In the genomic region with DNA sequence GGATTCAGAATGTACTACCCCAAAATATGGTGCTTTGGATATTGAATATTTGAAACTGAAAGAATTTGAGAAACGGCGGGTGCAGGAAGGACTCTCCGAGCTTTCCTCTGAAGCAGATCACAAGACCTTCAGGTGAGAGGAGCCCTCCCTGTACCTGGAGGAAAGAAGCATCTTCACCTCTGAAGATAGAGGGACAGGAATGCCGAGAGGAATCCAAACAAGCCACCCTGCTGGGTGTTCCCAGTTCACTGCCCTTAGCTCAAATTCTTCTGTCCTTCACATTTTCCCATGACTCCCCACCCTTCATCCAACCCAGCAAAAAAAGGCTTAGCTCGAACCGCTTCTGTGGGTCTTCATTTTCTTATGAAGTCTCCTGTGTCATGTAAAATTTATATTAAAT, we compare ENCODE assay signal across 31 cellular contexts. TPM values are rescaled to one million over a fixed set of nuclear protein-coding genes. Genes with fewer than 3 reads are reported as not detected.
"Had no signal": no experiment of that assay in that cellular context is flagged by ENCODE, and none has a peak within 500 bp of the region (broad histone marks: within the 10 kb centered on the region; RNA-seq: fewer than 3 reads in every experiment).

No MANE protein-coding gene starts in this region.

- H3K27ac Mint-ChIP-seq: activated B cell treated with CpG ODN at 0.5 μM for 24 hours; activated CD8-positive, alpha-beta T cell treated with anti-CD3 and anti-CD28 coated beads for 36 hours; activated naive CD4-positive, alpha-beta T cell treated with anti-CD3 and anti-CD28 coated beads, Interleukin-2, amount 50 U/mL, for 72 hours; activated naive CD8-positive, alpha-beta T cell treated with anti-CD3 and anti-CD28 coated beads, Interleukin-2, amount 10 ng/mL, durations not matched to agents 7 days and 5 days; activated T-helper 17 cell treated with anti-CD3 and anti-CD28 coated beads, Interleukin-2, amount 50 U/mL, for 72 hours; dendritic cell treated with granulocyte-macrophage colony-stimulating factor and Interleukin-4, amounts not matched to agents 40 ng/mL and 50 ng/mL, for 4 days had no signal

- H3K27ac ChIP-seq: brain microvascular endothelial cell, coronary artery, dorsolateral prefrontal cortex, epithelial cell of prostate, gastroesophageal sphincter, VCaP had no signal

- H3K4me3 Mint-ChIP-seq: activated B cell treated with CpG ODN at 0.5 μM for 24 hours; activated CD8-positive, alpha-beta T cell treated with anti-CD3 and anti-CD28 coated beads for 36 hours; activated naive CD8-positive, alpha-beta T cell treated with anti-CD3 and anti-CD28 coated beads, Interleukin-2, amount 10 ng/mL, durations not matched to agents 7 days and 5 days; activated T-cell treated with anti-CD3 and anti-CD28 coated beads, Interleukin-2, amount 50 U/mL, for 4 hours; activated T-helper 17 cell treated with anti-CD3 and anti-CD28 coated beads, Interleukin-2, amount 50 U/mL, for 72 hours; central memory CD8-positive, alpha-beta T cell; dendritic cell treated with granulocyte-macrophage colony-stimulating factor and Interleukin-4, amounts not matched to agents 40 ng/mL and 50 ng/mL, for 4 days had no signal

- H3K9me3 Mint-ChIP-seq: activated B cell treated with CpG ODN at 0.5 μM for 24 hours; activated CD8-positive, alpha-beta T cell treated with anti-CD3 and anti-CD28 coated beads for 36 hours; activated naive CD4-positive, alpha-beta T cell treated with anti-CD3 and anti-CD28 coated beads, Interleukin-2, amount 50 U/mL, for 72 hours; activated naive CD8-positive, alpha-beta T cell treated with anti-CD3 and anti-CD28 coated beads, Interleukin-2, amount 10 ng/mL, durations not matched to agents 7 days and 5 days; activated T-cell treated with anti-CD3 and anti-CD28 coated beads, Interleukin-2, amount 50 U/mL, for 4 hours; activated T-helper 17 cell treated with anti-CD3 and anti-CD28 coated beads, Interleukin-2, amount 50 U/mL, for 72 hours; central memory CD8-positive, alpha-beta T cell; dendritic cell treated with granulocyte-macrophage colony-stimulating factor and Interleukin-4, amounts not matched to agents 40 ng/mL and 50 ng/mL, for 4 days had no signal

- H3K36me3 ChIP-seq: brain microvascular endothelial cell, esophagus squamous epithelium, gastroesophageal sphincter had no signal

- H3K36me3 Mint-ChIP-seq: activated naive CD4-positive, alpha-beta T cell treated with anti-CD3 and anti-CD28 coated beads, Interleukin-2, amount 50 U/mL, for 72 hours; activated naive CD8-positive, alpha-beta T cell treated with anti-CD3 and anti-CD28 coated beads, Interleukin-2, amount 10 ng/mL, durations not matched to agents 7 days and 5 days had no signal

- H3K9me3 ChIP-seq: esophagus squamous epithelium had no signal

- DNase-seq: activated B cell treated with CpG ODN at 0.5 μM for 24 hours; activated CD4-positive, alpha-beta T cell treated with anti-CD3 and anti-CD28 coated beads for 48 hours; activated CD4-positive, alpha-beta T cell treated with anti-CD3 and anti-CD28 coated beads, Interleukin-2, amount 50 U/mL, for 1 hour; activated CD4-positive, alpha-beta T cell treated with anti-CD3 and anti-CD28 coated beads, Interleukin-2, amount 50 U/mL, for 48 hours; activated CD8-positive, alpha-beta memory T cell treated with anti-CD3 and anti-CD28 coated beads for 24 hours; activated CD8-positive, alpha-beta T cell treated with anti-CD3 and anti-CD28 coated beads for 36 hours; activated effector memory CD4-positive, alpha-beta T cell treated with Interleukin-2 at 50 U/mL for 16 hours; activated gamma-delta T cell treated with Interleukin-2 at 50 U/mL for 16 hours; activated naive CD4-positive, alpha-beta T cell treated with Interleukin-2 at 50 U/mL for 16 hours; activated naive CD8-positive, alpha-beta T cell treated with anti-CD3 and anti-CD28 coated beads, Interleukin-2, amount 10 ng/mL, durations not matched to agents 7 days and 5 days; activated T-cell treated with anti-CD3 and anti-CD28 coated beads, Interleukin-2, amount 50 U/mL, for 4 hours; amniotic stem cell; anterior cingulate cortex; brain microvascular endothelial cell; dorsolateral prefrontal cortex; effector memory CD4-positive, alpha-beta T cell; esophagus squamous epithelium; foreskin melanocyte; head of caudate nucleus; T-helper 2 cell had no signal

- H3K4me1 Mint-ChIP-seq: activated T-helper 17 cell treated with anti-CD3 and anti-CD28 coated beads, Interleukin-2, amount 50 U/mL, for 72 hours; central memory CD8-positive, alpha-beta T cell had no signal

- H3K4me3 ChIP-seq: coronary artery, dorsolateral prefrontal cortex, esophagus squamous epithelium, gastroesophageal sphincter had no signal

- ATAC-seq: activated CD4-positive, CD25-positive, alpha-beta regulatory T cell treated with anti-CD3 and anti-CD28 coated beads, Interleukin-2, amount 50 U/mL, for 24 hours; activated CD8-positive, alpha-beta T cell treated with anti-CD3 and anti-CD28 coated beads for 36 hours; activated naive CD4-positive, alpha-beta T cell treated with anti-CD3 and anti-CD28 coated beads, Interleukin-2, amount 50 U/mL, for 72 hours; activated T-cell treated with anti-CD3 and anti-CD28 coated beads, Interleukin-2, amount 50 U/mL, for 4 hours; activated T-helper 17 cell treated with anti-CD3 and anti-CD28 coated beads, Interleukin-2, amount 50 U/mL, for 72 hours; gastroesophageal sphincter had no signal

- H3K27me3 ChIP-seq: brain microvascular endothelial cell had no signal

- H3K4me1 ChIP-seq: gastroesophageal sphincter had no signal

RNA-seq across cellular contexts. Expression of a gene that starts 18.2 kb away (rescaled TPM):
- total RNA-seq: activated CD8-positive, alpha-beta T cell treated with anti-CD3 and anti-CD28 coated beads for 36 hours; fibroblast of lung; T-helper 1 cell treated with Interleukin-12 subunit alpha and Interleukin-12 subunit beta and Interleukin-4 antibody, amounts not matched to agents 30 ng/mL and 1 ng/mL, for 36 hours had no signal
